8 cellular contexts compared by ENCODE assay signal in genomic region chr22:20239063-20239950, GRCh38. TPM values are rescaled to one million over a fixed set of nuclear protein-coding genes. Genes with fewer than 3 reads are reported as not detected.
A peak's percentile ranks its signal among the peaks of the same experiment; 100 is the strongest.
DNase-seq lines count a peak whose midpoint lies in the region; ATAC-seq and TF ChIP-seq lines count a peak whose summit lies in the region.

No MANE protein-coding gene starts in this region.

- no peak overlapping the region for H3K18ac ChIP-seq in mesendoderm (ENCODE audit: low read length)

- H3K4me3 ChIP-seq in BLaER1 = peak overlapping the region; percentile 62
- H3K4me3 ChIP-seq in dorsolateral prefrontal cortex = peak overlapping the region in 5 of 59 donors; percentile 8 to 15 (median 13)
- no peak overlapping the region for H3K4me3 ChIP-seq in OCI-LY7 (ENCODE audit: low read depth, low read length, poor library complexity, severe bottlenecking)
- no peak overlapping the region for H3K4me3 ChIP-seq in mesendoderm (ENCODE audit: low read length)

- no peak overlapping the region for H3K56ac ChIP-seq in mesendoderm (ENCODE audit: low read length)

- H3K36me3 ChIP-seq in BLaER1 (peaks cover 25% of the 10 kb centered on the region), OCI-LY7 (ENCODE audit: insufficient read depth, low read length) (no peaks in the 10 kb centered on the region), mesendoderm (ENCODE audit: control insufficient read depth, insufficient read depth, low read length) (no peaks in the 10 kb centered on the region)

- whole genome bisulfite sequencing in mesendoderm (ENCODE audit: extremely low coverage, insufficient coverage, low lambda C conversion rate) = no CpG with 5 or more reads among the region's 35 CpGs

- no peak overlapping the region for H3K4me3 Mint-ChIP-seq in neural crest cell

- H3K27ac ChIP-seq in BLaER1 (peak overlapping the region; percentile 89), dorsolateral prefrontal cortex (peak overlapping the region; percentile 37 to 97 (median 88)), OCI-LY7 (ENCODE audit: low read depth, low read length, poor library complexity, severe bottlenecking) (no peak overlapping the region), mesendoderm (ENCODE audit: low read depth, low read length) (no peak overlapping the region)

- CTCF ChIA-PET in OCI-LY7 (lab: Charles Lee; ENCODE audit: unreplicated experiment) = interaction anchor here (0.6 kb wide), 1 partner anchor 82 kb away, joined by 4 read pairs; no protein-coding TSS in a partner anchor

- H3K79me1 ChIP-seq in mesendoderm (ENCODE audit: low read length) = no peaks in the 10 kb centered on the region

- no peak overlapping the region for H2BK15ac ChIP-seq in mesendoderm (replicated peaks; ENCODE audit: low read depth)

- intact Hi-C loops in dorsolateral prefrontal cortex (cut with DNase I) (no loop called here), OCI-LY7 (cut with micrococcal nuclease; ENCODE audit: unreplicated experiment) (no loop called here)

- no peak overlapping the region for H2BK5ac ChIP-seq in mesendoderm (ENCODE audit: low read length)

- H3K36me3 Mint-ChIP-seq in neural crest cell (ENCODE audit: low read depth) = no peaks in the 10 kb centered on the region

- H4K20me1 ChIP-seq in BLaER1 (peaks cover 7% of the 10 kb centered on the region; the same call in 1 of the 2 replicates), OCI-LY7 (ENCODE audit: insufficient read depth, low read length) (no peaks in the 10 kb centered on the region)

- peak; percentile 66 to 86 for DNase-seq in Kasumi-1 (lab: John Stamatoyannopoulos, UW)
- DNase-seq in dorsolateral prefrontal cortex = peak in 8 of 10 donors; percentile 43 to 89 (median 77)
- DNase-seq in neural crest cell (ENCODE audit: low read depth, low spot score) = no peak
- no peak for DNase-seq in OCI-LY7 (ENCODE audit: low spot score)
- DNase-seq in mesendoderm = no peak
- DNase-seq in mesenteric fat pad (ENCODE audit: low spot score) = no peak

- H3K79me2 ChIP-seq in OCI-LY7 (ENCODE audit: insufficient read depth, low read depth, low read length) (no peaks in the 10 kb centered on the region), mesendoderm (ENCODE audit: control insufficient read depth, insufficient read depth, low read length) (no peaks in the 10 kb centered on the region)

- H3K9me3 ChIP-seq in BLaER1 = no peaks in the 10 kb centered on the region
- H3K9me3 ChIP-seq in OCI-LY7 (ENCODE audit: low read length) = no peaks in the 10 kb centered on the region

- ATAC-seq in GM18520 (IDR thresholded peaks at IDR 0.05; ENCODE audit: unreplicated experiment) = no peak

- H4K5ac ChIP-seq in mesendoderm (ENCODE audit: low read length) = no peak overlapping the region

- H3K27ac Mint-ChIP-seq in neural crest cell (ENCODE audit: unreplicated experiment) = peak overlapping the region; percentile 78

- no peak for TF ChIP-seq CTCF in dorsolateral prefrontal cortex (IDR thresholded peaks at IDR 0.05 in 54 of 56, conservative IDR thresholded peaks at IDR 0.05 in 2 of 56; ENCODE audit: low read depth in 1 of 56, partially characterized antibody in 56 of 56)
- no peak for TF ChIP-seq CTCF in neural crest cell (conservative IDR thresholded peaks at IDR 0.05)
- no peak for TF ChIP-seq CTCF in OCI-LY7 (conservative IDR thresholded peaks at IDR 0.05; ENCODE audit: low read length)

- no peaks in the 10 kb centered on the region for H3K27me3 ChIP-seq in BLaER1
- H3K27me3 ChIP-seq in dorsolateral prefrontal cortex = no peaks in the 10 kb centered on the region
- no peaks in the 10 kb centered on the region for H3K27me3 ChIP-seq in mesendoderm (ENCODE audit: insufficient read depth, low read length, poor library complexity)

- no peak overlapping the region for H3K4ac ChIP-seq in mesendoderm (ENCODE audit: low read depth, low read length)

- H2AFZ ChIP-seq in OCI-LY7 (ENCODE audit: low read length) = no peak overlapping the region

- no peak overlapping the region for H3K23ac ChIP-seq in mesendoderm (ENCODE audit: low read length)

- H2BK120ac ChIP-seq in mesendoderm (ENCODE audit: low read depth, low read length) = no peak overlapping the region

- no TSS peak for BruUV-seq in OCI-LY7 (replicated peaks; lab: Mats Ljungman, UMichigan)

- H2AK5ac ChIP-seq in mesendoderm (ENCODE audit: low read length) = no peak overlapping the region

- H3K4me1 ChIP-seq in BLaER1 = peaks cover 100% of the 10 kb centered on the region
- H3K4me1 ChIP-seq in OCI-LY7 (ENCODE audit: insufficient read depth, low read length, poor library complexity, severe bottlenecking) = peaks cover 12% of the 10 kb centered on the region
- H3K4me1 ChIP-seq in mesendoderm (ENCODE audit: control insufficient read depth, low read depth, low read length) = peaks cover 10% of the 10 kb centered on the region

- no peaks in the 10 kb centered on the region for H3K9me3 Mint-ChIP-seq in neural crest cell

- peak overlapping the region; percentile 94 for H3K4me2 ChIP-seq in BLaER1
- H3K4me2 ChIP-seq in OCI-LY7 (ENCODE audit: low read length) = no peak overlapping the region
- no peak overlapping the region for H3K4me2 ChIP-seq in mesendoderm (ENCODE audit: low read length)

- no peaks in the 10 kb centered on the region for H3K27me3 Mint-ChIP-seq in neural crest cell (ENCODE audit: low read depth)

- POLR2A ChIA-PET in OCI-LY7 (lab: Charles Lee) = no interaction called here

- H3K9ac ChIP-seq in BLaER1 = peak overlapping the region; percentile 79
- H3K9ac ChIP-seq in mesendoderm (ENCODE audit: low read length) = no peak overlapping the region

- no peaks in the 10 kb centered on the region for H3K9me2 ChIP-seq in OCI-LY7 (ENCODE audit: insufficient read depth, low read length)

- H3K4me1 Mint-ChIP-seq in neural crest cell = peaks cover 34% of the 10 kb centered on the region

- H4K8ac ChIP-seq in mesendoderm (ENCODE audit: low read depth, low read length) = no peak overlapping the region

RNA-seq across cellular contexts. Expression of gene RTN4R, which starts 28.8 kb away (rescaled TPM):
- total RNA-seq in dorsolateral prefrontal cortex (10 to 100 TPM; 14.5 to 68.2 (median 38.9) TPM), neural crest cell (17.9 and 19.0 TPM in 2 replicates), OCI-LY7 (2022) (not detected in 2 replicates), mesenteric fat pad (0.55 TPM)
- total RNA-seq in OCI-LY7 (2014; rRNA removed; shearing (Covaris generic)) = not detected in 2 replicates
- 17.3 TPM for polyA plus RNA-seq in mesendoderm (2013, experiment 1 of 2)
- polyA plus RNA-seq in mesendoderm (2013, experiment 2 of 2) = 17.0 TPM

Comparison
In these comparisons a context has a peak if more than half of its experiments do, and no peak if none do; other contexts are left out.
1. H3K27ac ChIP-seq: peak in BLaER1 (single experiment) and dorsolateral prefrontal cortex (59 of 59); none in OCI-LY7 (single experiment) and mesendoderm (single experiment).
2. DNase-seq: peak in Kasumi-1 (2 of 2) and dorsolateral prefrontal cortex (8 of 10); none in neural crest cell (single experiment), OCI-LY7 (single experiment), mesendoderm (single experiment) and mesenteric fat pad (single experiment).
3. RNA of gene RTN4R, which starts 28.8 kb away (total RNA-seq): 14.5 to 68.2 TPM in dorsolateral prefrontal cortex and 17.9 to 19.0 TPM in neural crest cell; 0.55 TPM in mesenteric fat pad (single experiment) and not detected in OCI-LY7; every median in the first group is over 10 times any median in the second.